ENCODE assay signal across 1 cellular context in genomic region chr22:25462474-25463346, GRCh38.
TF ChIP-seq lines count a peak whose summit lies in the region.

No MANE protein-coding gene starts in this region.

TF ChIP-seq in GM12878, 131 proteins besides CTCF, POLR2A, EP300 and RAD21 (continued from another document):
- TF ChIP-seq ZNF592 (IDR thresholded peaks at IDR 0.05): peak; percentile 69
- peak; percentile 47 for TF ChIP-seq E2F8 (IDR thresholded peaks at IDR 0.05; ENCODE audit: low read depth, partially characterized antibody)
- TF ChIP-seq SMC3 (IDR thresholded peaks at IDR 0.05; ENCODE audit: borderline replicate concordance, low read length): peak; percentile 99
- TF ChIP-seq HSF1 (IDR thresholded peaks at IDR 0.05; ENCODE audit: low read depth, low read length): 0 out of 2 replicates have a peak, but pooled peaks have one; percentile 41
- 0 out of 2 replicates have a peak, but pooled peaks have one; percentile 28 for TF ChIP-seq PAX5 (IDR thresholded peaks at IDR 0.05; ENCODE audit: borderline replicate concordance, low read depth, low read length)
- 0 out of 2 replicates have a peak, but pooled peaks have one; percentile 40 for TF ChIP-seq ZNF207 (IDR thresholded peaks at IDR 0.05; ENCODE audit: borderline replicate concordance)
- TF ChIP-seq IKZF2 (IDR thresholded peaks at IDR 0.05): peak in 1 of 2 experiments; percentile 31; a peak in 1 of 4 replicates
- peak; percentile 85; the same call in 1 of the 2 replicates for TF ChIP-seq YY1 (IDR thresholded peaks at IDR 0.05; ENCODE audit: low read depth, low read length)
